In genomic region chr2:195337597-195337996, GRCh38 we compare ENCODE assay signal across 18 cellular contexts.
A peak's percentile ranks its signal among the peaks of the same experiment; 100 is the strongest.
DNase-seq lines count a peak whose midpoint lies in the region; ATAC-seq lines count a peak whose summit lies in the region.
"Had no signal": no experiment of that assay in that cellular context is flagged by ENCODE, and none has a peak within 500 bp of the region (broad histone marks: within the 10 kb centered on the region; RNA-seq: fewer than 3 reads in every experiment).

No MANE protein-coding gene starts in this region.

- ATAC-seq in GM21381 (IDR thresholded peaks at IDR 0.05; ENCODE audit: unreplicated experiment) (peak; percentile 61), HG03175 (IDR thresholded peaks at IDR 0.05; ENCODE audit: unreplicated experiment) (peak; percentile 41), GM18867 (IDR thresholded peaks at IDR 0.05; ENCODE audit: unreplicated experiment) (no peak), HG03439 (IDR thresholded peaks at IDR 0.05; ENCODE audit: unreplicated experiment) (no peak)
- ATAC-seq: left lung; stimulated activated naive B cell treated with anti-CD40 and anti-IgM and Interleukin-4, amounts not matched to agents 10 μg/mL and 1 μg/mL and 100 μg/mL, for 72 hours had no signal

- DNase-seq in NOMO-1 (lab: John Stamatoyannopoulos, UW; ENCODE audit: unreplicated experiment in 2 of 2) (peak; percentile 63 to 85), kidney glomerular epithelial cell (lab: John Stamatoyannopoulos, UW) (peak; percentile 29), iPS-NIHi11 (ENCODE audit: low spot score) (no peak)
- DNase-seq: activated CD4-positive, alpha-beta T cell treated with anti-CD3 and anti-CD28 coated beads, Interleukin-2, amount 50 U/mL, for 4 hours; activated T-cell treated with anti-CD3 and anti-CD28 coated beads, Interleukin-2, amount 50 U/mL, for 24 hours; BE2C; cortex of kidney; foreskin melanocyte; left lung; NCI-H2107; NCI-H774; stimulated activated naive B cell treated with anti-CD40 and anti-IgM and Interleukin-4, amounts not matched to agents 10 μg/mL and 1 μg/mL and 100 μg/mL, for 72 hours; SW 1271; trophoblast cell had no signal

Comparison
In these comparisons a context has a peak if more than half of its experiments do, and no peak if none do; other contexts are left out.
1. ATAC-seq: peak in GM21381 (single experiment) and HG03175 (single experiment); none in GM18867 (single experiment) and HG03439 (single experiment).